In the genomic region with DNA sequence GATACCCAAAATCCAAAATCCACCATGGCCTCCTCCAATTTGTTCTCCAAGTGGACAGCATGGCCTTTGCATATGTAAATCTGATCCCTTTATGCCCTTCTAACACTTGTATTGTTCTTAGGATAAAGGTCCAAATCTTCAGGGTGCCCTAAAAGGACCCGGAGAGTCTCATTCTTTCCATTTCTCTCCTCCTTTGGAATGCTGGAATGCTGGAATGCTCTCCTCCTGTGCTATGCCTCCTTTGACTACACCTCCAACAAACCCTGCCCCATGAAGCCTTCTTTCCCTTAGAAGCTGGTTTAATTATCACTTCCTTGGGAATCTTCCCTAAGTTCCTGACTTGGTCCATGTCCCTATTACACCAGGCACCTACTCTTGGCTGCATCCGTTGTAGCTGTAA, we compare ENCODE assay signal across 27 cellular contexts.
A peak's percentile ranks its signal among the peaks of the same experiment; 100 is the strongest.
DNase-seq lines count a peak whose midpoint lies in the region; FAIRE-seq and TF ChIP-seq lines count a peak whose summit lies in the region.
"Had no signal": no experiment of that assay in that cellular context is flagged by ENCODE, and none has a peak within 500 bp of the region (broad histone marks: within the 10 kb centered on the region; RNA-seq: fewer than 3 reads in every experiment).

No MANE protein-coding gene starts in this region.

- no peaks in the 10 kb centered on the region for H3K27me3 Mint-ChIP-seq in activated CD4-positive, alpha-beta T cell treated with anti-CD3 and anti-CD28 coated beads, Interleukin-2, amount 10 ng/mL, durations not matched to agents 7 days and 5 days

- H2AFZ ChIP-seq in H1 (ENCODE audit: low read length), result no peak overlapping the region

- H3K4me2 ChIP-seq in H1 (ENCODE audit: insufficient read depth in 1 of 2, low read depth in 2 of 2, low read length in 2 of 2) (no peak overlapping the region), mesendoderm (ENCODE audit: low read length) (no peak overlapping the region)
- H3K4me2 ChIP-seq: BLaER1 had no signal

- H2BK12ac ChIP-seq in H1 (ENCODE audit: low read depth, low read length), result no peak overlapping the region

- no peak overlapping the region for H4K91ac ChIP-seq in H1 (replicated peaks; ENCODE audit: insufficient read length, low read length)

- H3K23ac ChIP-seq in H1 (ENCODE audit: insufficient read length), result no peak overlapping the region
- H3K23ac ChIP-seq in mesendoderm (ENCODE audit: low read length), result no peak overlapping the region

- H3K14ac ChIP-seq in H1 (ENCODE audit: insufficient read length), result no peak overlapping the region

- no peak overlapping the region for H2BK20ac ChIP-seq in H1 (ENCODE audit: low read length)

- H3K27me3 ChIP-seq in NT2/D1 (ENCODE audit: insufficient read depth, insufficient read length), result no peaks in the 10 kb centered on the region
- peaks cover 0 to 1% (median 0%) of the 10 kb centered on the region in 4 experiments; a peak in 1 of 7 replicates for H3K27me3 ChIP-seq in H1 (replicated peaks in 1 of 4; ENCODE audit: control insufficient read depth in 3 of 4, extremely low read depth in 1 of 4, insufficient read depth in 3 of 4, low read length in 3 of 4)
- H3K27me3 ChIP-seq in mesendoderm (ENCODE audit: insufficient read depth, low read length, poor library complexity), result no peaks in the 10 kb centered on the region
- H3K27me3 ChIP-seq: BE2C, BLaER1 had no signal

- H3K4me3 Mint-ChIP-seq in activated CD4-positive, alpha-beta T cell treated with anti-CD3 and anti-CD28 coated beads, Interleukin-2, amount 10 ng/mL, durations not matched to agents 7 days and 5 days, result no peak overlapping the region
- H3K4me3 Mint-ChIP-seq: CD14-positive monocyte; CD4-positive, alpha-beta memory T cell; CD8-positive, alpha-beta memory T cell had no signal

- TF ChIP-seq POLR2A in H1 (IDR thresholded peaks at IDR 0.05; ENCODE audit: control extremely low read depth in 1 of 2, low read depth in 2 of 2, low read length in 2 of 2), result no peak

- CTCF ChIA-PET in H1 (lab: Charles Lee; ENCODE audit: partially characterized antibody), result no interaction called here
- CTCF ChIA-PET in activated CD4-positive, alpha-beta T cell treated with anti-CD3 and anti-CD28 coated beads, Interleukin-2, amount 10 ng/mL, durations not matched to agents 7 days and 5 days (lab: Charles Lee), result no interaction called here

- peaks cover 13% of the 10 kb centered on the region for H3K4me1 Mint-ChIP-seq in activated CD4-positive, alpha-beta T cell treated with anti-CD3 and anti-CD28 coated beads, Interleukin-2, amount 10 ng/mL, durations not matched to agents 7 days and 5 days

- H2BK5ac ChIP-seq in H1 (ENCODE audit: low read depth, low read length) (no peak overlapping the region), mesendoderm (ENCODE audit: low read length) (no peak overlapping the region)

- H2AK5ac ChIP-seq in H1 (ENCODE audit: low read depth, low read length), result no peak overlapping the region
- H2AK5ac ChIP-seq in mesendoderm (ENCODE audit: low read length), result no peak overlapping the region

- peaks cover 28% of the 10 kb centered on the region for H3K9me3 ChIP-seq in NT2/D1 (ENCODE audit: insufficient read depth, low read length)
- peaks cover 4 to 6% of the 10 kb centered on the region in 2 experiments; a peak in 3 of 4 replicates for H3K9me3 ChIP-seq in H1 (ENCODE audit: insufficient read depth in 2 of 2, low read depth in 1 of 2, low read length in 1 of 2)
- H3K9me3 ChIP-seq: BE2C had no signal

- H2BK120ac ChIP-seq in H1 (replicated peaks; ENCODE audit: low read depth, low read length) (no peak overlapping the region), mesendoderm (ENCODE audit: low read depth, low read length) (no peak overlapping the region)

- H3K79me1 ChIP-seq in H1 (ENCODE audit: low read depth, low read length), result no peaks in the 10 kb centered on the region
- H3K79me1 ChIP-seq in mesendoderm (ENCODE audit: low read length), result no peaks in the 10 kb centered on the region

- H3K9me3 Mint-ChIP-seq in activated CD4-positive, alpha-beta T cell treated with anti-CD3 and anti-CD28 coated beads, Interleukin-2, amount 10 ng/mL, durations not matched to agents 7 days and 5 days, result peaks cover 28% of the 10 kb centered on the region

- no peak for TF ChIP-seq CTCF in H1 (IDR thresholded peaks at IDR 0.05; ENCODE audit: control extremely low read depth in 1 of 3, insufficient read depth in 1 of 3, low read depth in 1 of 3, low read length in 3 of 3)

- H2BK15ac ChIP-seq in H1 (ENCODE audit: low read length) (no peak overlapping the region), mesendoderm (replicated peaks; ENCODE audit: low read depth) (no peak overlapping the region)

- H3K27ac ChIP-seq in H1 (ENCODE audit: low read depth, low read length) (no peak overlapping the region), mesendoderm (ENCODE audit: low read depth, low read length) (no peak overlapping the region)
- H3K27ac ChIP-seq: BLaER1 had no signal

- TF ChIP-seq EP300 in H1 (IDR thresholded peaks at IDR 0.05; ENCODE audit: borderline replicate concordance in 1 of 2, low read depth in 2 of 2, low read length in 2 of 2), result no peak

- no peak for TF ChIP-seq RAD21 in H1 (IDR thresholded peaks at IDR 0.05 in 1 of 2, conservative IDR thresholded peaks at IDR 0.05 in 1 of 2; ENCODE audit: low read depth in 2 of 2, low read length in 2 of 2)

- H3K4me1 ChIP-seq in NT2/D1 (ENCODE audit: insufficient read depth, insufficient read length), result no peaks in the 10 kb centered on the region
- no peaks in the 10 kb centered on the region for H3K4me1 ChIP-seq in H1 (replicated peaks in 1 of 4; ENCODE audit: control insufficient read depth in 3 of 4, insufficient read depth in 4 of 4, low read length in 3 of 4)
- H3K4me1 ChIP-seq in mesendoderm (ENCODE audit: control insufficient read depth, low read depth, low read length), result no peaks in the 10 kb centered on the region
- H3K4me1 ChIP-seq: BE2C had no signal

- DNase-seq in NT2/D1 (ENCODE audit: low read depth, low spot score) (peak; percentile 74), H1 (ENCODE audit: low read depth in 1 of 2, low spot score in 2 of 2) (no peak), mesendoderm (peak; percentile 22), HCEC 1CT (no peak), HUDEP-2 (lab: John Stamatoyannopoulos, UW; ENCODE audit: unreplicated experiment in 76 of 76) (no peak)
- no peak for DNase-seq in activated CD4-positive, alpha-beta T cell treated with anti-CD3 and anti-CD28 coated beads, Interleukin-2, amount 10 ng/mL, durations not matched to agents 7 days and 5 days
- DNase-seq: 8988T; ACHN; BE2C; C1 segment of cervical spinal cord; CD4-positive, alpha-beta memory T cell; CD4-positive, CD25-positive, alpha-beta regulatory T cell; CD8-positive, alpha-beta memory T cell; COR-L47; DMS 273 treated with DMSO at 0.1 percent for 48 hours; DMS153; DMS53; DMS79; DND-41; EL; GDM1 had no signal

- no peak for FAIRE-seq in H1 (lab: Jason Lieb, UNC)
- FAIRE-seq: A204.1, GM12878, GM12892, GM19239 had no signal

- H3K36me3 ChIP-seq in NT2/D1 (ENCODE audit: insufficient read depth, insufficient read length, low read length) (no peaks in the 10 kb centered on the region), H1 (ENCODE audit: control insufficient read depth in 2 of 4, insufficient read depth in 4 of 4, low read length in 3 of 4) (no peaks in the 10 kb centered on the region), mesendoderm (ENCODE audit: control insufficient read depth, insufficient read depth, low read length) (no peaks in the 10 kb centered on the region)
- H3K36me3 ChIP-seq: BE2C, BLaER1 had no signal

- POLR2A ChIA-PET in H1 (lab: Charles Lee; ENCODE audit: partially characterized antibody), result no interaction called here
- POLR2A ChIA-PET in activated CD4-positive, alpha-beta T cell treated with anti-CD3 and anti-CD28 coated beads, Interleukin-2, amount 10 ng/mL, durations not matched to agents 7 days and 5 days (lab: Charles Lee), result no interaction called here

- H3K79me2 ChIP-seq in H1 (ENCODE audit: control insufficient read depth in 1 of 2, insufficient read depth in 2 of 2, low read length in 2 of 2) (no peaks in the 10 kb centered on the region), mesendoderm (ENCODE audit: control insufficient read depth, insufficient read depth, low read length) (no peaks in the 10 kb centered on the region)

- 85% methylated on average over 2 of the region's 2 CpGs; no CpG with 5 or more reads in 1 of the 2 experiments for WGBS in H1 (ENCODE audit: extremely low coverage in 1 of 2, insufficient coverage in 1 of 2, insufficient read length in 1 of 2, insufficient replicate concordance in 2 of 2, low coverage in 1 of 2, low lambda C conversion rate in 2 of 2, missing lambda C conversion rate in 1 of 2), 2 experiments
- WGBS in mesendoderm (ENCODE audit: extremely low coverage, insufficient coverage, low lambda C conversion rate), result no CpG with 5 or more reads among the region's 2 CpGs

- H4K8ac ChIP-seq in H1 (ENCODE audit: extremely low read depth, insufficient read depth, low read length), result no peak overlapping the region
- H4K8ac ChIP-seq in mesendoderm (ENCODE audit: low read depth, low read length), result no peak overlapping the region

- peaks cover 13% of the 10 kb centered on the region for H3K36me3 Mint-ChIP-seq in activated CD4-positive, alpha-beta T cell treated with anti-CD3 and anti-CD28 coated beads, Interleukin-2, amount 10 ng/mL, durations not matched to agents 7 days and 5 days (ENCODE audit: low read depth)
- H3K36me3 Mint-ChIP-seq: CD4-positive, CD25-positive, alpha-beta regulatory T cell had no signal

- H4K5ac ChIP-seq in H1 (ENCODE audit: insufficient read length, low read depth, low read length) (no peak overlapping the region), mesendoderm (ENCODE audit: low read length) (no peak overlapping the region)

- H4K20me1 ChIP-seq in H1 (replicated peaks in 1 of 2; ENCODE audit: control insufficient read depth in 1 of 2, insufficient read depth in 2 of 2, low read length in 2 of 2), result no peaks in the 10 kb centered on the region
- H4K20me1 ChIP-seq: BLaER1 had no signal

- H3K18ac ChIP-seq in H1 (ENCODE audit: extremely low read depth, low read length) (no peak overlapping the region), mesendoderm (ENCODE audit: low read length) (no peak overlapping the region)

- H3K23me2 ChIP-seq in H1 (ENCODE audit: low read depth, low read length), result no peaks in the 10 kb centered on the region

- H3K4ac ChIP-seq in H1 (replicated peaks; ENCODE audit: insufficient read length, low read depth, low read length) (no peak overlapping the region), mesendoderm (ENCODE audit: low read depth, low read length) (no peak overlapping the region)

- H3K9ac ChIP-seq in NT2/D1 (ENCODE audit: insufficient read length, low read depth), result no peak overlapping the region
- no peak overlapping the region for H3K9ac ChIP-seq in H1 (replicated peaks in 1 of 4; ENCODE audit: extremely low read depth in 1 of 4, low read depth in 3 of 4, low read length in 3 of 4)
- H3K9ac ChIP-seq in mesendoderm (ENCODE audit: low read length), result no peak overlapping the region
- H3K9ac ChIP-seq: BLaER1 had no signal

- H3K27ac Mint-ChIP-seq in activated CD4-positive, alpha-beta T cell treated with anti-CD3 and anti-CD28 coated beads, Interleukin-2, amount 10 ng/mL, durations not matched to agents 7 days and 5 days, result no peak overlapping the region
- H3K27ac Mint-ChIP-seq: CD4-positive, alpha-beta memory T cell; CD8-positive, alpha-beta memory T cell had no signal

- no peak overlapping the region for H3K56ac ChIP-seq in H1 (replicated peaks; ENCODE audit: insufficient read length, low read depth, low read length)
- no peak overlapping the region for H3K56ac ChIP-seq in mesendoderm (ENCODE audit: low read length)

- H3K4me3 ChIP-seq in NT2/D1 (ENCODE audit: insufficient read length, low read depth) (no peak overlapping the region), H1 (ENCODE audit: extremely low read depth in 1 of 4, insufficient read depth in 2 of 4, low read depth in 3 of 4, low read length in 4 of 4) (no peak overlapping the region), mesendoderm (ENCODE audit: low read length) (no peak overlapping the region)
- H3K4me3 ChIP-seq: BLaER1, GM12878 had no signal

Comparison
In these comparisons a context has a peak if more than half of its experiments do, and no peak if none do; other contexts are left out.
1. DNase-seq: peak in NT2/D1 (single experiment) and mesendoderm (single experiment); none in H1 (0 of 2), activated CD4-positive, alpha-beta T cell treated with anti-CD3 and anti-CD28 coated beads, Interleukin-2, amount 10 ng/mL, durations not matched to agents 7 days and 5 days (single experiment), HCEC 1CT (single experiment) and HUDEP-2 (0 of 76).